ENCODE assay signal across 20 cellular contexts in the genomic region with DNA sequence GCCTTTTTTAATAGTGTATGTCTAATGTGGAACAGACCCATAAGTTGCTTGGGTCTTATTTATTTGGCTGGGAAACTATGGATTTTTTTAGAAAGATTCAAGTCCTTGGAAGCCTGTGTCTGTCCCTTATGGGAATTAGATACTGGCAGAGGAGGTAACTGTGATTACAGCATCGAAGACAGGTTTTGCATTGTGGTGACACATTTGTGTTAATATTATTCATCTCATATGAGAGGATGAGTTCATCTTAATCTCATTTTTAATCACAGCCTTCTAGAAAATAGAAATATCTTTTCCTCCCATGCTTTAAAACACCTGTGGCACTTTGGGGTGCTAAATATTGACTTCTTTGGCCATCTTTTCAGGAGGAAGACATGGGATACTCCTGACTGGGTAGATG. TPM values are rescaled to one million over a fixed set of nuclear protein-coding genes. Genes with fewer than 3 reads are reported as not detected.
"Had no signal": no experiment of that assay in that cellular context is flagged by ENCODE, and none has a peak within 500 bp of the region (broad histone marks: within the 10 kb centered on the region; RNA-seq: fewer than 3 reads in every experiment).

No MANE protein-coding gene starts in this region.

- H3K36me3 ChIP-seq: prostate gland, right lobe of liver, thyroid gland, vagina had no signal

- H3K27ac ChIP-seq: body of pancreas, heart left ventricle, prostate gland, right lobe of liver, thyroid gland, vagina had no signal

- H3K4me3 ChIP-seq: body of pancreas, heart left ventricle, mucosa of descending colon, prostate gland, right lobe of liver, thyroid gland, vagina had no signal

- ATAC-seq: activated CD8-positive, alpha-beta memory T cell treated with anti-CD3 and anti-CD28 coated beads, Interleukin-2, amount 10 ng/mL, durations not matched to agents 7 days and 5 days; body of pancreas; heart left ventricle; left lobe of liver; mucosa of descending colon; naive thymus-derived CD8-positive, alpha-beta T cell; right lobe of liver; WTC11 had no signal

- H3K27me3 ChIP-seq: body of pancreas, heart left ventricle, right lobe of liver, thyroid gland, vagina had no signal

- H3K9me3 ChIP-seq: body of pancreas, heart left ventricle, mucosa of descending colon, prostate gland, right lobe of liver, thyroid gland, vagina had no signal

- H3K4me1 ChIP-seq: body of pancreas, prostate gland had no signal

- FAIRE-seq: frontal cortex had no signal

- DNase-seq: activated CD4-positive, alpha-beta T cell treated with anti-CD3 and anti-CD28 coated beads, Interleukin-2, amount 50 U/mL, for 48 hours; activated CD8-positive, alpha-beta memory T cell treated with anti-CD3 and anti-CD28 coated beads, Interleukin-2, amount 10 ng/mL, durations not matched to agents 7 days and 5 days; activated naive CD4-positive, alpha-beta T cell treated with anti-CD3 and anti-CD28 coated beads for 36 hours; body of pancreas; endodermal cell; heart left ventricle; naive thymus-derived CD8-positive, alpha-beta T cell; right lobe of liver; stimulated activated CD4-positive, alpha-beta T cell treated with anti-CD3 and anti-CD28 coated beads, Interleukin-2, amount 100 ng/mL, for 24 hours; stimulated activated naive CD4-positive, alpha-beta T cell treated with Interleukin-2 at 50 U/mL for 16 hours; thyroid gland had no signal

RNA-seq across cellular contexts. Expression of a gene that starts 48.0 kb away (rescaled TPM):
- total RNA-seq: fibroblast of lung had no signal
- polyA plus RNA-seq: mammary epithelial cell had no signal

RNA-seq across cellular contexts. Expression of a gene that starts 59.0 kb away (rescaled TPM):
- total RNA-seq: activated T-helper 1 cell treated with anti-CD3 and anti-CD28 coated beads, Interleukin-12 subunit alpha, Interleukin-12 subunit beta, Interleukin-2, Interleukin-4 antibody, amounts not matched to agents 30 ng/mL and 10 ng/mL and 1 ng/mL, durations not matched to agents 14 hours and 24 hours and 36 hours had no signal
